ENCODE assay signal across 21 cellular contexts in genomic region chr6:152783217-152783878, GRCh38. TPM values are rescaled to one million over a fixed set of nuclear protein-coding genes. Genes with fewer than 3 reads are reported as not detected.
"Had no signal": no experiment of that assay in that cellular context is flagged by ENCODE, and none has a peak within 500 bp of the region (broad histone marks: within the 10 kb centered on the region; RNA-seq: fewer than 3 reads in every experiment).

No MANE protein-coding gene starts in this region.

- H3K4me3 ChIP-seq: adrenal gland, gastroesophageal sphincter, psoas muscle, right lobe of liver, smooth muscle cell, upper lobe of left lung had no signal

- H3K27ac ChIP-seq: adrenal gland, gastroesophageal sphincter, psoas muscle, right lobe of liver, upper lobe of left lung had no signal

- ATAC-seq: activated CD8-positive, alpha-beta T cell treated with anti-CD3 and anti-CD28 coated beads for 36 hours; activated T-cell treated with anti-CD3 and anti-CD28 coated beads, Interleukin-2, amount 50 U/mL, for 4 hours; gastroesophageal sphincter; psoas muscle; right lobe of liver; stimulated activated naive CD8-positive, alpha-beta T cell treated with anti-CD3 and anti-CD28 coated beads, Interleukin-15, Interleukin-2, amounts not matched to agents 100 U/mL and 50 U/mL, for 24 hours; WTC11 had no signal

- DNase-seq: activated CD4-positive, alpha-beta T cell treated with anti-CD3 and anti-CD28 coated beads for 48 hours; activated CD8-positive, alpha-beta T cell treated with anti-CD3 and anti-CD28 coated beads for 36 hours; activated effector memory CD4-positive, alpha-beta T cell treated with anti-CD3 and anti-CD28 coated beads, Interleukin-2, amount 50 U/mL, for 16 hours; activated T-cell treated with anti-CD3 and anti-CD28 coated beads, Interleukin-2, amount 50 U/mL, for 4 hours; adrenal gland; endodermal cell; erythroblast; islet precursor cell; mammary epithelial cell; psoas muscle; right lobe of liver; stimulated activated CD4-positive, alpha-beta T cell treated with anti-CD3 and anti-CD28 coated beads, Interleukin-4, amount 100 ng/mL, for 4 hours; stimulated activated CD8-positive, alpha-beta memory T cell treated with anti-CD3 and anti-CD28 coated beads, Interleukin-4, amount 100 ng/mL, for 48 hours; stimulated activated naive CD8-positive, alpha-beta T cell treated with anti-CD3 and anti-CD28 coated beads, Interleukin-15, Interleukin-2, amounts not matched to agents 100 U/mL and 50 U/mL, for 24 hours; upper lobe of left lung had no signal

- H3K27me3 ChIP-seq: adrenal gland, gastroesophageal sphincter, right lobe of liver, upper lobe of left lung had no signal

- H3K9me3 ChIP-seq: adrenal gland, gastroesophageal sphincter, psoas muscle, right lobe of liver, upper lobe of left lung had no signal

- H3K36me3 ChIP-seq: adrenal gland, gastroesophageal sphincter, right lobe of liver, upper lobe of left lung had no signal

- H3K4me2 ChIP-seq: smooth muscle cell had no signal

- H3K4me1 ChIP-seq: adrenal gland, gastroesophageal sphincter, psoas muscle, right lobe of liver, upper lobe of left lung had no signal

- FAIRE-seq: TTC549 had no signal

RNA-seq across cellular contexts. Expression of gene VIP, which starts 32.8 kb away (rescaled TPM):
- total RNA-seq: activated CD8-positive, alpha-beta T cell treated with anti-CD3 and anti-CD28 coated beads for 36 hours; activated T-cell treated with anti-CD3 and anti-CD28 coated beads, Interleukin-2, amount 50 U/mL, for 4 hours; endodermal cell; mammary epithelial cell; neural crest cell; osteocyte; smooth muscle cell; WTC11 had no signal
- polyA plus RNA-seq: mammary epithelial cell, smooth muscle cell had no signal
